In the genomic region with DNA sequence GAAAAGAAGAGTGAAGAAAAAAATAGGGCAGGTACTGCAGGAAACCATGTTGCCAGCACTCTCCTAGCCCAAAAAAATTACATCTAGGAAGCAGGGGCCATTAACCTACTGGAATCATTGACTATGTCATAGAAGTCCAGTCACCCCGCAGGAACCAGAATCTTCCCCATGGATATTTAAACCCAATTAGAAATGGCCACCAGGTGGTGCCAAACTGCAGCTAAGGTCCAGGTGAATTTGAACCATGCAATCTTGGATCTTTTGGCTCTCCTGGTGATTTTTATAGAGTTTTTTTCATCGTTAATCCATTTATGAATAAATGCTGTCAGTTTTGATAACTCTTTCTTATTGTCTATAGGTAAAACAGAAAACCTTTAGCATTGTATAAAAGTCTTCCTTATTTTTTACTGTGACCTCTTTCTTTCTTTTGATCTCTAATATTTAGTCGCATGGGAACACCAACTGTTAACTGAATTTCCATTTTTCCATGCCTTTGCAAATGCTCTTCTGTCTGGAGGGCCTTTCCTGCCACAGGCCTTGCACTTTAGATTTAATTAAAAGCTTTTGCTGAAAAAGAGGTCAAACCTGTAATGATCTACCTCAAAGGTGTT, we compare ENCODE assay signal across 8 cellular contexts.
DNase-seq lines count a peak whose midpoint lies in the region; ATAC-seq, FAIRE-seq and TF ChIP-seq lines count a peak whose summit lies in the region.

No MANE protein-coding gene starts in this region.

- no peaks in the 10 kb centered on the region for H3K27me3 Mint-ChIP-seq in activated CD4-positive, alpha-beta memory T cell treated with anti-CD3 and anti-CD28 coated beads, Interleukin-2, amount 10 ng/mL, durations not matched to agents 7 days and 5 days
- no peaks in the 10 kb centered on the region for H3K27me3 Mint-ChIP-seq in T-helper 17 cell

- H3K56ac ChIP-seq in H1 (replicated peaks; ENCODE audit: insufficient read length, low read depth, low read length) = no peak overlapping the region

- no peak overlapping the region for H4K8ac ChIP-seq in H1 (ENCODE audit: extremely low read depth, insufficient read depth, low read length)

- H2AFZ ChIP-seq in H1 (ENCODE audit: low read length) = no peak overlapping the region
- no peak overlapping the region for H2AFZ ChIP-seq in neural cell (ENCODE audit: low read depth, low read length)

- H2BK15ac ChIP-seq in H1 (ENCODE audit: low read length) = no peak overlapping the region

- H3K4me1 ChIP-seq in H1 (replicated peaks in 1 of 4; ENCODE audit: control insufficient read depth in 3 of 4, insufficient read depth in 4 of 4, low read length in 3 of 4) = no peaks in the 10 kb centered on the region

- peak in 2 of 3 experiments; percentile 67 to 78; a peak in 3 of 4 replicates for TF ChIP-seq CTCF in H1 (IDR thresholded peaks at IDR 0.05; ENCODE audit: control extremely low read depth in 1 of 3, insufficient read depth in 1 of 3, low read depth in 1 of 3, low read length in 3 of 3)
- peak; percentile 64 for TF ChIP-seq CTCF in neural cell (IDR thresholded peaks at IDR 0.05; ENCODE audit: poor library complexity, severe bottlenecking)

- 63% methylated on average over 3 of the region's 3 CpGs; no CpG with 5 or more reads in 1 of the 2 experiments for whole genome bisulfite sequencing in H1 (ENCODE audit: extremely low coverage in 1 of 2, insufficient coverage in 1 of 2, insufficient read length in 1 of 2, insufficient replicate concordance in 2 of 2, low coverage in 1 of 2, low lambda C conversion rate in 2 of 2, missing lambda C conversion rate in 1 of 2), 2 experiments

- no peak overlapping the region for H2BK120ac ChIP-seq in H1 (replicated peaks; ENCODE audit: low read depth, low read length)

- no peak for TF ChIP-seq POLR2A in H1 (IDR thresholded peaks at IDR 0.05; ENCODE audit: control extremely low read depth in 1 of 2, low read depth in 2 of 2, low read length in 2 of 2)
- no peak for TF ChIP-seq POLR2A in GM18505 (IDR thresholded peaks at IDR 0.05; ENCODE audit: borderline replicate concordance, extremely low read depth, insufficient read depth, insufficient read length)

- no peak overlapping the region for H3K4me2 ChIP-seq in H1 (ENCODE audit: insufficient read depth in 1 of 2, low read depth in 2 of 2, low read length in 2 of 2)
- H3K4me2 ChIP-seq in neural cell (ENCODE audit: low read length) = no peak overlapping the region

- no peaks in the 10 kb centered on the region for H3K79me1 ChIP-seq in H1 (ENCODE audit: low read depth, low read length)

- H4K91ac ChIP-seq in H1 (replicated peaks; ENCODE audit: insufficient read length, low read length) = no peak overlapping the region

- no peaks in the 10 kb centered on the region for H3K23me2 ChIP-seq in H1 (ENCODE audit: low read depth, low read length)

- H2AK5ac ChIP-seq in H1 (ENCODE audit: low read depth, low read length) = no peak overlapping the region

- no peak overlapping the region for H3K4me3 Mint-ChIP-seq in activated CD4-positive, alpha-beta memory T cell treated with anti-CD3 and anti-CD28 coated beads, Interleukin-2, amount 10 ng/mL, durations not matched to agents 7 days and 5 days
- H3K4me3 Mint-ChIP-seq in T-helper 17 cell = no peak overlapping the region

- TF ChIP-seq EP300 in H1 (IDR thresholded peaks at IDR 0.05; ENCODE audit: borderline replicate concordance in 1 of 2, low read depth in 2 of 2, low read length in 2 of 2) (no peak), neural cell (conservative IDR thresholded peaks at IDR 0.05; ENCODE audit: poor library complexity, severe bottlenecking) (no peak)

- H4K5ac ChIP-seq in H1 (ENCODE audit: insufficient read length, low read depth, low read length) = no peak overlapping the region

- no peak overlapping the region for H3K18ac ChIP-seq in H1 (ENCODE audit: extremely low read depth, low read length)

- no peak overlapping the region for H3K23ac ChIP-seq in H1 (ENCODE audit: insufficient read length)

- H3K27me3 ChIP-seq in H1 (replicated peaks in 1 of 4; ENCODE audit: control insufficient read depth in 3 of 4, extremely low read depth in 1 of 4, insufficient read depth in 3 of 4, low read length in 3 of 4) (no peaks in the 10 kb centered on the region), neural cell (ENCODE audit: insufficient read depth, low read depth, low read length) (no peaks in the 10 kb centered on the region)

- ATAC-seq in GM21528 (IDR thresholded peaks at IDR 0.05; ENCODE audit: low FRiP score, unreplicated experiment) = peak; percentile 64
- no peak for ATAC-seq in GM18505 (IDR thresholded peaks at IDR 0.05; ENCODE audit: unreplicated experiment)
- no peak for ATAC-seq in T-helper 17 cell

- peak; percentile 79 to 87 for TF ChIP-seq RAD21 in H1 (IDR thresholded peaks at IDR 0.05 in 1 of 2, conservative IDR thresholded peaks at IDR 0.05 in 1 of 2; ENCODE audit: low read depth in 2 of 2, low read length in 2 of 2)
- peak; percentile 64 for TF ChIP-seq RAD21 in neural cell (conservative IDR thresholded peaks at IDR 0.05)

- H3F3A ChIP-seq in neural cell (ENCODE audit: insufficient read depth, low read length, poor library complexity, severe bottlenecking) = no peaks in the 10 kb centered on the region

- peak; percentile 76 for FAIRE-seq in H1 (lab: Jason Lieb, UNC)

- H3K9ac ChIP-seq in H1 (replicated peaks in 1 of 4; ENCODE audit: extremely low read depth in 1 of 4, low read depth in 3 of 4, low read length in 3 of 4) (no peak overlapping the region), neural cell (ENCODE audit: low read length) (no peak overlapping the region)

- POLR2A ChIA-PET in H1 (lab: Charles Lee; ENCODE audit: partially characterized antibody) = interaction anchor here (0.7 kb wide), 1 partner anchor 191 kb away, joined by 3 read pairs; no protein-coding TSS in a partner anchor
- POLR2A ChIA-PET in activated CD4-positive, alpha-beta memory T cell treated with anti-CD3 and anti-CD28 coated beads, Interleukin-2, amount 10 ng/mL, durations not matched to agents 7 days and 5 days (lab: Charles Lee) = no interaction called here

- peaks cover 2% of the 10 kb centered on the region for H3K9me3 Mint-ChIP-seq in activated CD4-positive, alpha-beta memory T cell treated with anti-CD3 and anti-CD28 coated beads, Interleukin-2, amount 10 ng/mL, durations not matched to agents 7 days and 5 days

- DNase-seq in DMS53 treated with DMSO at 0.1 percent for 48 hours (lab: John Stamatoyannopoulos, UW; ENCODE audit: unreplicated experiment) (peak; percentile 16), NCI-H524 (lab: John Stamatoyannopoulos, UW) (peak; percentile 18 to 68), H1 (ENCODE audit: low read depth in 1 of 2, low spot score in 2 of 2) (peak in 1 of 2 experiments; percentile 65), T-helper 17 cell (no peak)
- no peak for DNase-seq in activated CD4-positive, alpha-beta memory T cell treated with anti-CD3 and anti-CD28 coated beads, Interleukin-2, amount 10 ng/mL, durations not matched to agents 7 days and 5 days

- H3K4me3 ChIP-seq in H1 (ENCODE audit: extremely low read depth in 1 of 4, insufficient read depth in 2 of 4, low read depth in 3 of 4, low read length in 4 of 4) = no peak overlapping the region
- H3K4me3 ChIP-seq in neural cell (ENCODE audit: low read length) = no peak overlapping the region

- H3K27ac ChIP-seq in H1 (ENCODE audit: low read depth, low read length) = no peak overlapping the region
- no peak overlapping the region for H3K27ac ChIP-seq in neural cell (ENCODE audit: low read length)

- no peak overlapping the region for H2BK12ac ChIP-seq in H1 (ENCODE audit: low read depth, low read length)

- H3K4me1 Mint-ChIP-seq in activated CD4-positive, alpha-beta memory T cell treated with anti-CD3 and anti-CD28 coated beads, Interleukin-2, amount 10 ng/mL, durations not matched to agents 7 days and 5 days = no peaks in the 10 kb centered on the region
- H3K4me1 Mint-ChIP-seq in T-helper 17 cell = no peaks in the 10 kb centered on the region

- no peaks in the 10 kb centered on the region for H3K79me2 ChIP-seq in H1 (ENCODE audit: control insufficient read depth in 1 of 2, insufficient read depth in 2 of 2, low read length in 2 of 2)
- H3K79me2 ChIP-seq in neural cell (replicated peaks; ENCODE audit: insufficient read depth, low read length) = no peaks in the 10 kb centered on the region

- no peak overlapping the region for H2BK5ac ChIP-seq in H1 (ENCODE audit: low read depth, low read length)

- no peak overlapping the region for H3K27ac Mint-ChIP-seq in activated CD4-positive, alpha-beta memory T cell treated with anti-CD3 and anti-CD28 coated beads, Interleukin-2, amount 10 ng/mL, durations not matched to agents 7 days and 5 days
- no peak overlapping the region for H3K27ac Mint-ChIP-seq in T-helper 17 cell

- H2BK20ac ChIP-seq in H1 (ENCODE audit: low read length) = no peak overlapping the region

- H3K36me3 ChIP-seq in H1 (ENCODE audit: control insufficient read depth in 2 of 4, insufficient read depth in 4 of 4, low read length in 3 of 4) = no peaks in the 10 kb centered on the region
- no peaks in the 10 kb centered on the region for H3K36me3 ChIP-seq in neural cell (ENCODE audit: insufficient read depth, low read length)

- no peaks in the 10 kb centered on the region for H4K20me1 ChIP-seq in H1 (replicated peaks in 1 of 2; ENCODE audit: control insufficient read depth in 1 of 2, insufficient read depth in 2 of 2, low read length in 2 of 2)
- no peaks in the 10 kb centered on the region for H4K20me1 ChIP-seq in neural cell (ENCODE audit: insufficient read depth)

- no peaks in the 10 kb centered on the region for H3K9me2 ChIP-seq in neural cell (ENCODE audit: insufficient read depth, low read length)

- H3K36me3 Mint-ChIP-seq in activated CD4-positive, alpha-beta memory T cell treated with anti-CD3 and anti-CD28 coated beads, Interleukin-2, amount 10 ng/mL, durations not matched to agents 7 days and 5 days (ENCODE audit: low read depth) = no peaks in the 10 kb centered on the region
- no peaks in the 10 kb centered on the region for H3K36me3 Mint-ChIP-seq in T-helper 17 cell (ENCODE audit: low read depth)

- CTCF ChIA-PET in H1 (lab: Charles Lee; ENCODE audit: partially characterized antibody) = interaction anchor here (0.6 to 1.3 kb wide), 8 partner anchors 10 to 237 kb away, joined by 3 to 6 read pairs (median 4); no protein-coding TSS in a partner anchor
- CTCF ChIA-PET in activated CD4-positive, alpha-beta memory T cell treated with anti-CD3 and anti-CD28 coated beads, Interleukin-2, amount 10 ng/mL, durations not matched to agents 7 days and 5 days (lab: Charles Lee) = no interaction called here

- H3K9me3 ChIP-seq in H1 (ENCODE audit: insufficient read depth in 2 of 2, low read depth in 1 of 2, low read length in 1 of 2) (no peaks in the 10 kb centered on the region), neural cell (ENCODE audit: low read length) (no peaks in the 10 kb centered on the region), T-helper 17 cell (ENCODE audit: control insufficient read depth, low read length, poor library complexity, severe bottlenecking) (no peaks in the 10 kb centered on the region)

- no peak overlapping the region for H3K4ac ChIP-seq in H1 (replicated peaks; ENCODE audit: insufficient read length, low read depth, low read length)

- H3K14ac ChIP-seq in H1 (ENCODE audit: insufficient read length) = no peak overlapping the region

TF ChIP-seq in H1, 55 proteins besides CTCF, POLR2A, EP300 and RAD21 (continues in another document):
- TF ChIP-seq YY1 (IDR thresholded peaks at IDR 0.05; ENCODE audit: low read depth, low read length) = no peak

TF ChIP-seq in neural cell, 6 proteins besides CTCF, POLR2A, EP300 and RAD21:
- peak; percentile 74 for TF ChIP-seq SMC3 (conservative IDR thresholded peaks at IDR 0.05; ENCODE audit: poor library complexity)
- no peak for TF ChIP-seq TAF1 (IDR thresholded peaks at IDR 0.05; ENCODE audit: low read depth)

Comparison
In these comparisons a context has a peak if more than half of its experiments do, and no peak if none do; other contexts are left out.
1. DNase-seq: peak in DMS53 treated with DMSO at 0.1 percent for 48 hours (single experiment) and NCI-H524 (2 of 2); none in activated CD4-positive, alpha-beta memory T cell treated with anti-CD3 and anti-CD28 coated beads, Interleukin-2, amount 10 ng/mL, durations not matched to agents 7 days and 5 days (single experiment) and T-helper 17 cell (0 of 3).